Comparison of ENCODE assay signal across 1 cellular context in genomic region chr2:10493075-10493635, GRCh38.
TF ChIP-seq lines count a peak whose summit lies in the region.

No MANE protein-coding gene starts in this region.

TF ChIP-seq in GM12878, 131 proteins besides CTCF, POLR2A, EP300 and RAD21 (continued from another document):
- no peak for TF ChIP-seq SUZ12 (IDR thresholded peaks at IDR 0.05; ENCODE audit: unreplicated experiment)
